ENCODE assay signal across 8 cellular contexts in the genomic region with DNA sequence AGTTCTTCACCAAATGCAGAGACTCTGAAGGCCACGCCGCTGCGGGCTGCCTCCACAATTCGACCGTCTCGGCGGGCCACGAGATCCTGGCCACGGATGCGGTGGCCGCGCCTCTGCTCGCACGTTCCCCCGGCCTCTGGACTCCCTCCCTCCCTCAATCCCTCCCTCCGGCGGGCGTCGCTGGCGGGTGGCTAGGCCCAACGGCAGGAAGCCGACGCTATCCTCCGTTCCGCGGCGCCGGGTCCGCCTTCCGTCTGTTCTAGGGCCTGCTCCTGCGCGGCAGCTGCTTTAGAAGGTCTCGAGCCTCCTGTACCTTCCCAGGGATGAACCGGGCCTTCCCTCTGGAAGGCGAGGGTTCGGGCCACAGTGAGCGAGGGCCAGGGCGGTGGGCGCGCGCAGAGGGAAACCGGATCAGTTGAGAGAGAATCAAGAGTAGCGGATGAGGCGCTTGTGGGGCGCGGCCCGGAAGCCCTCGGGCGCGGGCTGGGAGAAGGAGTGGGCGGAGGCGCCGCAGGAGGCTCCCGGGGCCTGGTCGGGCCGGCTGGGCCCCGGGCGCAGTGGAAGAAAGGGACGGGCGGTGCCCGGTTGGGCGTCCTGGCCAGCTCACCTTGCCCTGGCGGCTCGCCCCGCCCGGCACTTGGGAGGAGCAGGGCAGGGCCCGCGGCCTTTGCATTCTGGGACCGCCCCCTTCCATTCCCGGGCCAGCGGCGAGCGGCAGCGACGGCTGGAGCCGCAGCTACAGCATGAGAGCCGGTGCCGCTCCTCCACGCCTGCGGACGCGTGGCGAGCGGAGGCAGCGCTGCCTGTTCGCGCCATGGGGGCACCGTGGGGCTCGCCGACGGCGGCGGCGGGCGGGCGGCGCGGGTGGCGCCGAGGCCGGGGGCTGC. TPM values are rescaled to one million over a fixed set of nuclear protein-coding genes. Genes with fewer than 3 reads are reported as not detected.
DNase-seq lines count a peak whose midpoint lies in the region; ATAC-seq and TF ChIP-seq lines count a peak whose summit lies in the region.

A gene with protein sequence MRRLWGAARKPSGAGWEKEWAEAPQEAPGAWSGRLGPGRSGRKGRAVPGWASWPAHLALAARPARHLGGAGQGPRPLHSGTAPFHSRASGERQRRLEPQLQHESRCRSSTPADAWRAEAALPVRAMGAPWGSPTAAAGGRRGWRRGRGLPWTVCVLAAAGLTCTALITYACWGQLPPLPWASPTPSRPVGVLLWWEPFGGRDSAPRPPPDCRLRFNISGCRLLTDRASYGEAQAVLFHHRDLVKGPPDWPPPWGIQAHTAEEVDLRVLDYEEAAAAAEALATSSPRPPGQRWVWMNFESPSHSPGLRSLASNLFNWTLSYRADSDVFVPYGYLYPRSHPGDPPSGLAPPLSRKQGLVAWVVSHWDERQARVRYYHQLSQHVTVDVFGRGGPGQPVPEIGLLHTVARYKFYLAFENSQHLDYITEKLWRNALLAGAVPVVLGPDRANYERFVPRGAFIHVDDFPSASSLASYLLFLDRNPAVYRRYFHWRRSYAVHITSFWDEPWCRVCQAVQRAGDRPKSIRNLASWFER (plus strand): TSS at position 227 of the 887 bp plus-strand sequence. CDS start 213 bp downstream, at position 440.

- peaks cover 14% of the 10 kb centered on the region for H3K36me3 Mint-ChIP-seq in T-helper 2 cell treated with Interferon-gamma antibody and Interleukin-4, amounts not matched to agents 5 μg/mL and 100 μg/mL, for 36 hours (ENCODE audit: low read depth)

- peak; percentile 75 for TF ChIP-seq POLR2A in NB4 (IDR thresholded peaks at IDR 0.05; ENCODE audit: extremely low read depth, insufficient read length)

- peak within 1 kb of the TSS; percentile 100 for H3K27ac Mint-ChIP-seq in T-helper 2 cell treated with Interferon-gamma antibody and Interleukin-4, amounts not matched to agents 5 μg/mL and 100 μg/mL, for 36 hours

- no peaks in the 10 kb centered on the region for H3K9me3 ChIP-seq in ascending aorta

- TF ChIP-seq CTCF in GM12873 (IDR thresholded peaks at IDR 0.05; ENCODE audit: insufficient read depth, low read depth, low read length, missing control alignments) (peak; percentile 5), NB4 (IDR thresholded peaks at IDR 0.05; ENCODE audit: low read depth, low read length) (no peak), ascending aorta (IDR thresholded peaks at IDR 0.05) (no peak), retinal pigment epithelial cell (conservative IDR thresholded peaks at IDR 0.05; ENCODE audit: low read depth, low read length) (no peak)

- peaks cover 0 to 6% of the 10 kb centered on the region in 2 donors for H3K36me3 ChIP-seq in ascending aorta

- peak; percentile 87 for ATAC-seq in HG02571 (IDR thresholded peaks at IDR 0.05; ENCODE audit: unreplicated experiment)

- peak within 1 kb of the TSS; percentile 95 for H3K4me3 ChIP-seq in NB4 (ENCODE audit: low read depth, low read length)
- peak within 1 kb of the TSS; percentile 81 to 93 for H3K4me3 ChIP-seq in ascending aorta
- H3K4me3 ChIP-seq in retinal pigment epithelial cell (ENCODE audit: low read length) = peak within 1 kb of the TSS; percentile 58

- H3K4me1 Mint-ChIP-seq in T-helper 2 cell treated with Interferon-gamma antibody and Interleukin-4, amounts not matched to agents 5 μg/mL and 100 μg/mL, for 36 hours (ENCODE audit: low read depth) = peaks cover 31% of the 10 kb centered on the region

- intact Hi-C loops in ascending aorta (cut with DNase I) = loop anchor here (2.0 to 10.0 kb wide), 3 partner anchors 49 to 1241 kb away; partner anchors contain the start of genes AMOTL1 and FAM76B

- H3K27me3 ChIP-seq in ascending aorta = no peaks in the 10 kb centered on the region

- no peaks in the 10 kb centered on the region for H3K9me3 Mint-ChIP-seq in T-helper 2 cell treated with Interferon-gamma antibody and Interleukin-4, amounts not matched to agents 5 μg/mL and 100 μg/mL, for 36 hours

- peak within 1 kb of the TSS; percentile 93 for H3K4me3 Mint-ChIP-seq in T-helper 2 cell treated with Interferon-gamma antibody and Interleukin-4, amounts not matched to agents 5 μg/mL and 100 μg/mL, for 36 hours

- DNase-seq in NB4 (ENCODE audit: low read depth) (peak; percentile 98), ascending aorta (ENCODE audit: low spot score in 2 of 2) (peak; percentile 44 to 90), hepatic stellate cell (ENCODE audit: low spot score) (peak; percentile 80), retinal pigment epithelial cell (ENCODE audit: low read depth) (peak; percentile 33), cortex of kidney (lab: John Stamatoyannopoulos, UW) (no peak)
- DNase-seq in T-helper 2 cell treated with Interferon-gamma antibody and Interleukin-4, amounts not matched to agents 5 μg/mL and 100 μg/mL, for 36 hours (ENCODE audit: low spot score) = peak; percentile 86

- H3K27me3 Mint-ChIP-seq in T-helper 2 cell treated with Interferon-gamma antibody and Interleukin-4, amounts not matched to agents 5 μg/mL and 100 μg/mL, for 36 hours (ENCODE audit: low read depth) = peaks cover 4% of the 10 kb centered on the region

- peaks cover 7 to 14% of the 10 kb centered on the region in 2 donors for H3K4me1 ChIP-seq in ascending aorta

- H3K27ac ChIP-seq in ascending aorta = peak within 1 kb of the TSS; percentile 97 to 100

RNA-seq across cellular contexts. Expression of the gene that starts here (rescaled TPM):
- 3.2 TPM for total RNA-seq in ascending aorta
